Comparison of ENCODE assay signal across 1 cellular context in the genomic region with DNA sequence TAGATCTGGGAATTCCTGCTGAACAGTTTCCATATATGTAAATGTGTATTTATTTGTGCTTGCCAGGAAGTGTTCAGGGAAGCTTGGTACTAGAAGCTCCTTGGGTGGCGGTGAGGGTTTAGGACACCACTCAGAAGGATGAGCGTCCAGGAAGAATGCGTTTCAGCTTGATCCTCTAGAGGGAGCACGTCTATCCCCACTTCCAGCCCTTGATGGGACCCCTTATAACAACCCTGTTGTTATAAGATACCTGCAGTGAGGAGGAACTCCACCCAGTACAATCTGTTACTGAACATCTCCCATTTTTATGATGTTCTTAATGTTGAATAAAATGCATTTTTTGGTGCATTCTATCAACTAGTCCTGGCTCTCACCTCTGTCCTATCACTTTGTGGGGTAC.
TF ChIP-seq lines count a peak whose summit lies in the region.

No MANE protein-coding gene starts in this region.

TF ChIP-seq in HCT116, 20 proteins besides CTCF, POLR2A, EP300 and RAD21:
- no peak for TF ChIP-seq CEBPB (IDR thresholded peaks at IDR 0.05; ENCODE audit: low read depth)
- no peak for TF ChIP-seq JUND (IDR thresholded peaks at IDR 0.05)
- TF ChIP-seq, protein P1, sequence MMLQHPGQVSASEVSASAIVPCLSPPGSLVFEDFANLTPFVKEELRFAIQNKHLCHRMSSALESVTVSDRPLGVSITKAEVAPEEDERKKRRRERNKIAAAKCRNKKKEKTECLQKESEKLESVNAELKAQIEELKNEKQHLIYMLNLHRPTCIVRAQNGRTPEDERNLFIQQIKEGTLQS (IDR thresholded peaks at IDR 0.05), result no peak
- no peak for TF ChIP-seq ZFX (IDR thresholded peaks at IDR 0.05)
- TF ChIP-seq POLR2AphosphoS5 (IDR thresholded peaks at IDR 0.05; ENCODE audit: low read depth, low read length), result no peak
- no peak for TF ChIP-seq EZH2phosphoT487 (IDR thresholded peaks at IDR 0.05; ENCODE audit: borderline replicate concordance)
- TF ChIP-seq YY1 (IDR thresholded peaks at IDR 0.05; ENCODE audit: extremely low read depth, insufficient replicate concordance, low read depth, low read length), result no peak
- no peak for TF ChIP-seq EGR1 (IDR thresholded peaks at IDR 0.05; ENCODE audit: low read depth)
